ENCODE assay signal across 20 cellular contexts in genomic region chr14:68042002-68042401, GRCh38.
DNase-seq lines count a peak whose midpoint lies in the region; ATAC-seq, FAIRE-seq and TF ChIP-seq lines count a peak whose summit lies in the region.
"Had no signal": no experiment of that assay in that cellular context is flagged by ENCODE, and none has a peak within 500 bp of the region (broad histone marks: within the 10 kb centered on the region; RNA-seq: fewer than 3 reads in every experiment).

No MANE protein-coding gene starts in this region.

- POLR2A ChIA-PET in H1 (lab: Charles Lee; ENCODE audit: partially characterized antibody): interaction anchor here (0.6 kb wide), 1 partner anchor 19 kb away, joined by 4 read pairs; no protein-coding TSS in a partner anchor

- H3K9ac ChIP-seq in H1 (replicated peaks in 1 of 4; ENCODE audit: extremely low read depth in 1 of 4, low read depth in 3 of 4, low read length in 3 of 4): no peak overlapping the region
- no peak overlapping the region for H3K9ac ChIP-seq in neural progenitor cell

- 91% methylated on average over 2 of the region's 2 CpGs; no CpG with 5 or more reads in 1 of the 2 experiments for WGBS in H1 (ENCODE audit: extremely low coverage in 1 of 2, insufficient coverage in 1 of 2, insufficient read length in 1 of 2, insufficient replicate concordance in 2 of 2, low coverage in 1 of 2, low lambda C conversion rate in 2 of 2, missing lambda C conversion rate in 1 of 2), 2 experiments

- H2BK5ac ChIP-seq in H1 (ENCODE audit: low read depth, low read length): peak overlapping the region; percentile 15; the same call in 1 of the 2 replicates

- H3K36me3 ChIP-seq in H1 (ENCODE audit: control insufficient read depth in 2 of 4, insufficient read depth in 4 of 4, low read length in 3 of 4) (no peaks in the 10 kb centered on the region), neural progenitor cell (no peaks in the 10 kb centered on the region)
- H3K36me3 ChIP-seq: brain microvascular endothelial cell, left ventricle myocardium inferior, upper lobe of right lung had no signal

- DNase-seq in NCI-H510A treated with DMSO at 0.1 percent for 48 hours (lab: John Stamatoyannopoulos, UW): peak; percentile 18
- DNase-seq in NCI-H510A (lab: John Stamatoyannopoulos, UW): no peak
- no peak for DNase-seq in H1 (ENCODE audit: low read depth in 1 of 2, low spot score in 2 of 2)
- DNase-seq in neural progenitor cell (ENCODE audit: low spot score): no peak
- DNase-seq in cerebellum (ENCODE audit: low spot score): no peak
- DNase-seq in activated effector memory CD4-positive, alpha-beta T cell treated with anti-CD3 and anti-CD28 coated beads, Interleukin-2, amount 50 U/mL, for 16 hours: no peak
- DNase-seq: activated CD4-positive, alpha-beta T cell treated with anti-CD3 and anti-CD28 coated beads for 48 hours; activated naive CD4-positive, alpha-beta T cell treated with anti-CD3 and anti-CD28 coated beads, Interleukin-2, amount 50 U/mL, for 16 hours; brain microvascular endothelial cell; CD8-positive, alpha-beta T cell; dorsolateral prefrontal cortex; left ventricle myocardium inferior; naive thymus-derived CD4-positive, alpha-beta T cell; NCI-H2171; right cardiac atrium; stimulated activated CD4-positive, alpha-beta T cell treated with anti-CD3 and anti-CD28 coated beads, Interleukin-1b, Interleukin-23, amount 100 ng/mL, for 48 hours; T-helper 9 cell; upper lobe of right lung had no signal

- H3K4me1 ChIP-seq in H1 (replicated peaks in 1 of 4; ENCODE audit: control insufficient read depth in 3 of 4, insufficient read depth in 4 of 4, low read length in 3 of 4) (peaks cover 6 to 22% (median 16%) of the 10 kb centered on the region in 4 experiments; a peak in 4 of 7 replicates), neural progenitor cell (peaks cover 37% of the 10 kb centered on the region)

- H2BK15ac ChIP-seq in H1 (ENCODE audit: low read length): no peak overlapping the region

- H3K23ac ChIP-seq in H1 (ENCODE audit: insufficient read length): no peak overlapping the region

- H3K27ac ChIP-seq in H1 (ENCODE audit: low read depth, low read length) (no peak overlapping the region), neural progenitor cell (peak overlapping the region; percentile 2)
- H3K27ac ChIP-seq: brain microvascular endothelial cell, dorsolateral prefrontal cortex, upper lobe of right lung had no signal

- H4K8ac ChIP-seq in H1 (ENCODE audit: extremely low read depth, insufficient read depth, low read length): no peak overlapping the region

- H2AFZ ChIP-seq in H1 (ENCODE audit: low read length): no peak overlapping the region
- no peak overlapping the region for H2AFZ ChIP-seq in neural progenitor cell (replicated peaks)

- H3K56ac ChIP-seq in H1 (replicated peaks; ENCODE audit: insufficient read length, low read depth, low read length): no peak overlapping the region

- H3K18ac ChIP-seq in H1 (ENCODE audit: extremely low read depth, low read length): no peak overlapping the region

- no peak overlapping the region for H2BK12ac ChIP-seq in H1 (ENCODE audit: low read depth, low read length)

- CTCF ChIA-PET in H1 (lab: Charles Lee; ENCODE audit: partially characterized antibody): no interaction called here

- TF ChIP-seq CTCF in H1 (IDR thresholded peaks at IDR 0.05; ENCODE audit: control extremely low read depth in 1 of 3, insufficient read depth in 1 of 3, low read depth in 1 of 3, low read length in 3 of 3) (no peak), neural progenitor cell (IDR thresholded peaks at IDR 0.05) (no peak)

- TF ChIP-seq RAD21 in H1 (IDR thresholded peaks at IDR 0.05 in 1 of 2, conservative IDR thresholded peaks at IDR 0.05 in 1 of 2; ENCODE audit: low read depth in 2 of 2, low read length in 2 of 2): no peak

- H4K5ac ChIP-seq in H1 (ENCODE audit: insufficient read length, low read depth, low read length): no peak overlapping the region

- H3K27ac Mint-ChIP-seq in neural progenitor cell: peak overlapping the region; percentile 69
- H3K27ac Mint-ChIP-seq: CD8-positive, alpha-beta T cell; naive thymus-derived CD4-positive, alpha-beta T cell had no signal

- no peak overlapping the region for H3K4ac ChIP-seq in H1 (replicated peaks; ENCODE audit: insufficient read length, low read depth, low read length)

- peaks cover 36% of the 10 kb centered on the region for H3F3A ChIP-seq in neural progenitor cell (ENCODE audit: low read depth)

- H3K36me3 Mint-ChIP-seq in neural progenitor cell: no peaks in the 10 kb centered on the region
- H3K36me3 Mint-ChIP-seq: CD8-positive, alpha-beta T cell had no signal

- H4K20me1 ChIP-seq in H1 (replicated peaks in 1 of 2; ENCODE audit: control insufficient read depth in 1 of 2, insufficient read depth in 2 of 2, low read length in 2 of 2): no peaks in the 10 kb centered on the region
- H4K20me1 ChIP-seq in neural progenitor cell (ENCODE audit: low read depth): no peaks in the 10 kb centered on the region

- peaks cover 55% of the 10 kb centered on the region for H3K4me1 Mint-ChIP-seq in neural progenitor cell

- no peak for TF ChIP-seq POLR2A in H1 (IDR thresholded peaks at IDR 0.05; ENCODE audit: control extremely low read depth in 1 of 2, low read depth in 2 of 2, low read length in 2 of 2)

- no peak overlapping the region for H3K4me3 Mint-ChIP-seq in neural progenitor cell
- H3K4me3 Mint-ChIP-seq: CD8-positive, alpha-beta T cell; naive thymus-derived CD4-positive, alpha-beta T cell had no signal

- peak overlapping the region; percentile 14 for H2BK120ac ChIP-seq in H1 (replicated peaks; ENCODE audit: low read depth, low read length)

- no peak for ATAC-seq in HG02981 (IDR thresholded peaks at IDR 0.05; ENCODE audit: unreplicated experiment)
- ATAC-seq in HG03442 (IDR thresholded peaks at IDR 0.05; ENCODE audit: unreplicated experiment): no peak
- ATAC-seq: CD8-positive, alpha-beta T cell; naive thymus-derived CD4-positive, alpha-beta T cell; right cardiac atrium; upper lobe of right lung had no signal

- H3K4me3 ChIP-seq in H1 (ENCODE audit: extremely low read depth in 1 of 4, insufficient read depth in 2 of 4, low read depth in 3 of 4, low read length in 4 of 4) (no peak overlapping the region), neural progenitor cell (no peak overlapping the region)
- H3K4me3 ChIP-seq: dorsolateral prefrontal cortex, left ventricle myocardium inferior, upper lobe of right lung had no signal

- no peak overlapping the region for H2BK20ac ChIP-seq in H1 (ENCODE audit: low read length)

- FAIRE-seq in H1 (lab: Jason Lieb, UNC): no peak

- no peak overlapping the region for H4K91ac ChIP-seq in H1 (replicated peaks; ENCODE audit: insufficient read length, low read length)

- peaks cover 2% of the 10 kb centered on the region for H3K9me3 Mint-ChIP-seq in neural progenitor cell
- H3K9me3 Mint-ChIP-seq: CD8-positive, alpha-beta T cell; naive thymus-derived CD4-positive, alpha-beta T cell had no signal

- H3K79me2 ChIP-seq in H1 (ENCODE audit: control insufficient read depth in 1 of 2, insufficient read depth in 2 of 2, low read length in 2 of 2) (no peaks in the 10 kb centered on the region), neural progenitor cell (ENCODE audit: low read depth) (no peaks in the 10 kb centered on the region)

- H3K79me1 ChIP-seq in H1 (ENCODE audit: low read depth, low read length): no peaks in the 10 kb centered on the region

- no peaks in the 10 kb centered on the region for H3K9me3 ChIP-seq in H1 (ENCODE audit: insufficient read depth in 2 of 2, low read depth in 1 of 2, low read length in 1 of 2)
- H3K9me3 ChIP-seq in neural progenitor cell (ENCODE audit: low read depth): no peaks in the 10 kb centered on the region
- H3K9me3 ChIP-seq: left ventricle myocardium inferior, upper lobe of right lung had no signal

- no peak overlapping the region; a peak in 1 of 4 replicates for H3K4me2 ChIP-seq in H1 (ENCODE audit: insufficient read depth in 1 of 2, low read depth in 2 of 2, low read length in 2 of 2)
- peak overlapping the region; percentile 64 for H3K4me2 ChIP-seq in neural progenitor cell

- no peaks in the 10 kb centered on the region; the same call in 1 of the 2 replicates for H3K23me2 ChIP-seq in H1 (ENCODE audit: low read depth, low read length)

- H2AK5ac ChIP-seq in H1 (ENCODE audit: low read depth, low read length): no peak overlapping the region; the same call in 1 of the 2 replicates

- no peak for TF ChIP-seq EP300 in H1 (IDR thresholded peaks at IDR 0.05; ENCODE audit: borderline replicate concordance in 1 of 2, low read depth in 2 of 2, low read length in 2 of 2)

- H3K27me3 Mint-ChIP-seq in neural progenitor cell (ENCODE audit: insufficient read depth, low read depth): no peaks in the 10 kb centered on the region

- no peak overlapping the region for H3K14ac ChIP-seq in H1 (ENCODE audit: insufficient read length)

- H3K27me3 ChIP-seq in H1 (replicated peaks in 1 of 4; ENCODE audit: control insufficient read depth in 3 of 4, extremely low read depth in 1 of 4, insufficient read depth in 3 of 4, low read length in 3 of 4) (no peaks in the 10 kb centered on the region), neural progenitor cell (no peaks in the 10 kb centered on the region)
- H3K27me3 ChIP-seq: brain microvascular endothelial cell, dorsolateral prefrontal cortex, upper lobe of right lung had no signal

TF ChIP-seq in H1, 55 proteins besides CTCF, POLR2A, EP300 and RAD21 (continues in another document):
- TF ChIP-seq CREB1 (IDR thresholded peaks at IDR 0.05) (no peak), SAP30 (IDR thresholded peaks at IDR 0.05; ENCODE audit: insufficient read depth, insufficient replicate concordance, low read length) (no peak), GABPA (IDR thresholded peaks at IDR 0.05; ENCODE audit: borderline replicate concordance, insufficient read depth, low read length) (no peak), MAX (IDR thresholded peaks at IDR 0.05) (no peak), KDM1A (IDR thresholded peaks at IDR 0.05; ENCODE audit: borderline replicate concordance, low read length) (no peak), CBX8 (IDR thresholded peaks at IDR 0.05; ENCODE audit: borderline replicate concordance, low read depth, low read length) (no peak), POLR2AphosphoS5 (IDR thresholded peaks at IDR 0.05; ENCODE audit: low read depth, low read length) (no peak), ASH2L (IDR thresholded peaks at IDR 0.05; ENCODE audit: low read length) (no peak), TAF1 (IDR thresholded peaks at IDR 0.05; ENCODE audit: low read depth, low read length) (no peak), JUND (IDR thresholded peaks at IDR 0.05; ENCODE audit: low read length) (no peak), ATF3 (IDR thresholded peaks at IDR 0.05; ENCODE audit: insufficient read depth, low read depth, low read length) (no peak), KDM5A (IDR thresholded peaks at IDR 0.05; ENCODE audit: low read length) (no peak), TEAD4 (IDR thresholded peaks at IDR 0.05; ENCODE audit: low read depth, low read length) (no peak)
